In the genomic region with DNA sequence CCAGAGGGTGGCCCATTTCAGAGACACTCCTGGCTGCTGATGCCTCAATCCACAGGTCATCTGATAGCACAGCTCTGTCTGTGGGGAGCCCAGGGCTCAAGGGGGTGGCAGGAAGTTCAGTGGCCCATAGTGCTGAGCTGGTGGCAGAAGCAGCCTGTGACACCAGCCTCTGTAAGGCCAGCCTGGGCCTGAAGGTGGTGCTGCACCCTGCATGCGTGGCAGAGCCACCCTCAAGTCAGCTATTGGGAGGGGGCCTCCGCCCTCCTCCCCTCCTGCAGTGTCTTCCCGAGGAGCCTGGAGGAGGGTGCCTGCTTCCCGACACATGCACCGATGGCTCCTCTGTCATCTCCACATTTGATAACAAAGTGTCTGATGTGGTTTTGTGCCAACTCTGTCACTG, we compare ENCODE assay signal across 8 cellular contexts. TPM values are rescaled to one million over a fixed set of nuclear protein-coding genes. Genes with fewer than 3 reads are reported as not detected.
DNase-seq lines count a peak whose midpoint lies in the region; TF ChIP-seq lines count a peak whose summit lies in the region.

No MANE protein-coding gene starts in this region.

- peak; percentile 73 for TF ChIP-seq CTCF in Loucy (conservative IDR thresholded peaks at IDR 0.05; ENCODE audit: low read length)
- TF ChIP-seq CTCF in chondrocyte (IDR thresholded peaks at IDR 0.05) = peak; percentile 45

- intact Hi-C loops in activated naive CD4-positive, alpha-beta T cell treated with anti-CD3 and anti-CD28 coated beads for 36 hours (cut with micrococcal nuclease) = loop anchor here (1.0 to 10.0 kb wide), 5 partner anchors 18 to 494 kb away; a partner anchor contains a TSS
- intact Hi-C loops in posterior vena cava (cut with DNase I) = no loop called here

- H3K27ac Mint-ChIP-seq in activated naive CD4-positive, alpha-beta T cell treated with anti-CD3 and anti-CD28 coated beads for 36 hours = no peak overlapping the region
- H3K27ac Mint-ChIP-seq in chondrocyte (ENCODE audit: unreplicated experiment) = no peak overlapping the region

- no peaks in the 10 kb centered on the region for H3K4me1 ChIP-seq in Loucy (ENCODE audit: insufficient read depth, low read length, poor library complexity, severe bottlenecking)

- H3K4me2 ChIP-seq in Loucy (ENCODE audit: low read depth, low read length, poor library complexity, severe bottlenecking) = no peak overlapping the region

- H3K4me3 ChIP-seq in H7 (ENCODE audit: insufficient read depth, low read depth, low read length) = no peak overlapping the region
- no peak overlapping the region for H3K4me3 ChIP-seq in Loucy (ENCODE audit: low read length, poor library complexity, severe bottlenecking)

- H3F3A ChIP-seq in Loucy (ENCODE audit: low read depth) = no peaks in the 10 kb centered on the region

- H3K9me2 ChIP-seq in Loucy (replicated peaks; ENCODE audit: low read depth, low read length) = no peaks in the 10 kb centered on the region

- no peaks in the 10 kb centered on the region for H3K79me2 ChIP-seq in Loucy (ENCODE audit: insufficient read depth, low read length)

- H2AFZ ChIP-seq in Loucy (ENCODE audit: low read length) = peak overlapping the region; percentile 55

- H3K36me3 Mint-ChIP-seq in activated naive CD4-positive, alpha-beta T cell treated with anti-CD3 and anti-CD28 coated beads for 36 hours (ENCODE audit: low read depth) = no peaks in the 10 kb centered on the region
- H3K36me3 Mint-ChIP-seq in chondrocyte (ENCODE audit: low read depth) = no peaks in the 10 kb centered on the region

- no peaks in the 10 kb centered on the region for H3K9me3 ChIP-seq in Loucy (ENCODE audit: insufficient read depth, low read depth, low read length)

- H3K9ac ChIP-seq in Loucy (ENCODE audit: low read depth, low read length, poor library complexity, severe bottlenecking) = no peak overlapping the region

- H4K20me1 ChIP-seq in Loucy (ENCODE audit: insufficient read depth, low read length, poor library complexity, severe bottlenecking) = no peaks in the 10 kb centered on the region

- no peaks in the 10 kb centered on the region for H3K27me3 ChIP-seq in H7 (ENCODE audit: control insufficient read depth, insufficient read depth, low read length)
- no peaks in the 10 kb centered on the region for H3K27me3 ChIP-seq in Loucy (ENCODE audit: insufficient read depth, low read length, poor library complexity, severe bottlenecking)

- H3K9me3 Mint-ChIP-seq in activated naive CD4-positive, alpha-beta T cell treated with anti-CD3 and anti-CD28 coated beads for 36 hours = no peaks in the 10 kb centered on the region
- H3K9me3 Mint-ChIP-seq in chondrocyte (ENCODE audit: low read depth) = no peaks in the 10 kb centered on the region

- peak; percentile 59 for DNase-seq in activated naive CD4-positive, alpha-beta T cell treated with anti-CD3 and anti-CD28 coated beads for 36 hours
- no peak for DNase-seq in activated naive CD4-positive, alpha-beta T cell (lab: John Stamatoyannopoulos, UW)
- DNase-seq in H7 (peak; percentile 76), chondrocyte (ENCODE audit: low spot score) (no peak), posterior vena cava (ENCODE audit: low spot score) (peak; percentile 74), NCI-H187 treated with DMSO at 0.1 percent for 48 hours (lab: John Stamatoyannopoulos, UW) (no peak), NCI-H524 treated with DMSO at 0.1 percent for 48 hours (lab: John Stamatoyannopoulos, UW) (no peak)

- H3K4me1 Mint-ChIP-seq in activated naive CD4-positive, alpha-beta T cell treated with anti-CD3 and anti-CD28 coated beads for 36 hours (ENCODE audit: low read depth) = peaks cover 3% of the 10 kb centered on the region
- peaks cover 20% of the 10 kb centered on the region for H3K4me1 Mint-ChIP-seq in chondrocyte (ENCODE audit: low read depth)

- CTCF ChIA-PET in activated naive CD4-positive, alpha-beta T cell treated with anti-CD3 and anti-CD28 coated beads for 36 hours (lab: Charles Lee) = interaction anchor here (0.6 to 1.2 kb wide), 6 partner anchors 10 to 141 kb away, joined by 3 to 4 read pairs (median 3); no protein-coding TSS in a partner anchor

- no peaks in the 10 kb centered on the region for H3K36me3 ChIP-seq in H7 (replicated peaks; ENCODE audit: control insufficient read depth, insufficient read depth, low read length)
- H3K36me3 ChIP-seq in Loucy (ENCODE audit: insufficient read depth, low read length) = no peaks in the 10 kb centered on the region

- no peak overlapping the region for H3K4me3 Mint-ChIP-seq in activated naive CD4-positive, alpha-beta T cell treated with anti-CD3 and anti-CD28 coated beads for 36 hours
- H3K4me3 Mint-ChIP-seq in chondrocyte (ENCODE audit: unreplicated experiment) = no peak overlapping the region

- no peaks in the 10 kb centered on the region for H3K27me3 Mint-ChIP-seq in activated naive CD4-positive, alpha-beta T cell treated with anti-CD3 and anti-CD28 coated beads for 36 hours (ENCODE audit: low read depth)
- H3K27me3 Mint-ChIP-seq in chondrocyte (ENCODE audit: low read depth) = peaks cover 1% of the 10 kb centered on the region

RNA-seq across cellular contexts. Expression of a gene that starts 3.0 kb away (rescaled TPM):
- under 1 TPM in 1 of 2 experiments, not detected in 1; 0.19 TPM for total RNA-seq in activated naive CD4-positive, alpha-beta T cell treated with anti-CD3 and anti-CD28 coated beads for 36 hours
- total RNA-seq in H7 (2014; rRNA removed; shearing (Covaris generic)) = not detected in 2 replicates
- total RNA-seq in chondrocyte (0.55 to 0.92 TPM (median 0.82 TPM) in 3 replicates), posterior vena cava (1 to 10 TPM; 2.7 to 6.2 TPM)

RNA-seq across cellular contexts. Expression of a gene that starts 21.4 kb away (rescaled TPM):
- 1 to 10 TPM; 2.6 to 3.1 TPM for total RNA-seq in activated naive CD4-positive, alpha-beta T cell treated with anti-CD3 and anti-CD28 coated beads for 36 hours
- total RNA-seq in H7 (2014; rRNA removed; shearing (Covaris generic)) = 0.96 and 2.9 TPM in 2 replicates
- total RNA-seq in chondrocyte (1.4 to 5.3 TPM (median 3.9 TPM) in 3 replicates), posterior vena cava (10 to 100 TPM; 15.3 to 17.9 TPM)

RNA-seq across cellular contexts. Expression of a gene that starts 41.3 kb away (rescaled TPM):
- total RNA-seq in activated naive CD4-positive, alpha-beta T cell treated with anti-CD3 and anti-CD28 coated beads for 36 hours = under 1 TPM; 0.14 to 0.40 TPM
- total RNA-seq in H7 (2014; rRNA removed; shearing (Covaris generic)) = not detected in 2 replicates
- total RNA-seq in chondrocyte (not detected in 3 replicates), posterior vena cava (1 to 10 TPM in 1 of 2 donors, under 1 TPM in 1; 0.24 to 1.3 TPM)

RNA-seq across cellular contexts. Expression of a gene that starts 59.7 kb away (rescaled TPM):
- total RNA-seq in activated naive CD4-positive, alpha-beta T cell treated with anti-CD3 and anti-CD28 coated beads for 36 hours = 1 to 10 TPM in 1 of 2 experiments, under 1 TPM in 1; 0.72 to 1.5 TPM
- 0.59 TPM in 1 of 2 replicates, not detected in the other for total RNA-seq in H7 (2014; rRNA removed; shearing (Covaris generic))
- 0.80 to 1.1 TPM (median 1.0 TPM) in 3 replicates for total RNA-seq in chondrocyte
- 1 to 10 TPM; 7.0 to 8.5 TPM for total RNA-seq in posterior vena cava

Comparison
In these comparisons a context has a peak if more than half of its experiments do, and no peak if none do; other contexts are left out.
1. DNase-seq: peak in activated naive CD4-positive, alpha-beta T cell treated with anti-CD3 and anti-CD28 coated beads for 36 hours (single experiment), H7 (single experiment) and posterior vena cava (single experiment); none in activated naive CD4-positive, alpha-beta T cell (0 of 4), chondrocyte (single experiment), NCI-H187 treated with DMSO at 0.1 percent for 48 hours (single experiment) and NCI-H524 treated with DMSO at 0.1 percent for 48 hours (single experiment).